ENCODE assay signal across 8 cellular contexts in the genomic region with DNA sequence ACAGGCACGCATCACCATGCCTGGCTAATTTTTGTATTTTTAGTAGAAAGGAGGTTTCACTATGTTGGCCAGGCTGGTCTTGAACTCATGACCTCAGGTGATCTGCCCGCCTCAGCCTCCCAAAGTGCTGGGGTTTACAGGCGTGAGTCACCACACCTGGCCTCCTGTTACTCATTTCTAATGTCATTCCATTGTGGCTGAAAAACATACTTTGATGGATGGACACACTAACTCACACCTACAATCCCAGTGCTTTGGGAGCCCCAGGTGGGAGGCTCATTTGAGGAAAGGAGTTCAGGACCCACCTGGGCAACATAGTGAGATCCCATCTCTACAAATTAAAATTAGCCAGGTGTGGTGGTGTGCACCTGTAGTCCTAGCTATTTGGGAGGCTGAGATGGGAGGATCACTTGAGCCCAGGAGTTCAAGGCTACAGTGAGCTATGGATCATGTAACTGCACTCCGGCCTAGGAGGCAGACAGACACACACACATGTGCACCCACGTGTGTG. TPM values are rescaled to one million over a fixed set of nuclear protein-coding genes. Genes with fewer than 3 reads are reported as not detected.
"Had no signal": no experiment of that assay in that cellular context is flagged by ENCODE, and none has a peak within 500 bp of the region (broad histone marks: within the 10 kb centered on the region; RNA-seq: fewer than 3 reads in every experiment).

No MANE protein-coding gene starts in this region.

RNA-seq across cellular contexts. Expression of a gene that starts 14.9 kb away (rescaled TPM):
- total RNA-seq: activated CD4-positive, alpha-beta T cell treated with anti-CD3 and anti-CD28 coated beads, Interleukin-2, amount 10 ng/mL, durations not matched to agents 24 days and 14 days; activated CD8-positive, alpha-beta memory T cell treated with anti-CD3 and anti-CD28 coated beads, Interleukin-2, amount 10 ng/mL, durations not matched to agents 7 days and 5 days; ascending aorta; body of pancreas; NCI-H460; T-helper 17 cell had no signal

RNA-seq across cellular contexts. Expression of a gene that starts 45.8 kb away (rescaled TPM):
- total RNA-seq: activated CD4-positive, alpha-beta T cell treated with anti-CD3 and anti-CD28 coated beads, Interleukin-2, amount 10 ng/mL, durations not matched to agents 24 days and 14 days; activated naive CD4-positive, alpha-beta T cell treated with anti-CD3 and anti-CD28 coated beads, Interleukin-2, amount 50 U/mL, for 72 hours; ascending aorta; chondrocyte; NCI-H460; T-helper 17 cell had no signal
